ENCODE assay signal across 8 cellular contexts in the genomic region with DNA sequence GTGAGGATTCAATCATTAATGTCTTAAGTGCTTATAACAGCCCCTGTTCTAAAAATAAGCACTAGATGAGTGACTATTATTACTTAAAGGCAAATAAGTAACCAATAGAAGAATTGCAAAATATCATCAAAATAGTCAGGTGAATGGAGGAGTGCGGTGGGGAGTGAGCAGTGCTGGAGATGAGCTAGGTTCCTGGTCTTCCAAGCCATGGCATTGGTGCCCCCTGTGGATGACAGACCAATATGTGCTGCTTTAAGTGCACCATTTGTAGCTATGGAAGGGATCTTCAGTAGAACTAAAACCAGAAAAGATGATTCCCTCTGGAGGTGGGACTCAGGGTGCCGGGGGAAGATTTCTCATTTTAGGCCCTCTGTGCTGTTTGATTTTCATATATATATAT. TPM values are rescaled to one million over a fixed set of nuclear protein-coding genes. Genes with fewer than 3 reads are reported as not detected.
DNase-seq lines count a peak whose midpoint lies in the region; ATAC-seq and TF ChIP-seq lines count a peak whose summit lies in the region.

No MANE protein-coding gene starts in this region.

- no peaks in the 10 kb centered on the region for H3K79me2 ChIP-seq in hepatocyte

- H3K27me3 ChIP-seq in hepatocyte: no peaks in the 10 kb centered on the region

- H3K4me1 ChIP-seq in hepatocyte (ENCODE audit: insufficient read depth): peaks cover 2% of the 10 kb centered on the region

- 87% methylated on average over 2 of the region's 2 CpGs for WGBS in hepatocyte (ENCODE audit: low lambda C conversion rate, missing lambda C conversion rate)

- no peaks in the 10 kb centered on the region for H3K9me2 ChIP-seq in hepatocyte (replicated peaks; ENCODE audit: insufficient read depth)

- no peaks in the 10 kb centered on the region for H3K9me3 ChIP-seq in hepatocyte (ENCODE audit: low read depth)

- DNase-seq in AG10803 (ENCODE audit: low read depth) (peak; percentile 61), SW480 (ENCODE audit: low spot score) (peak; percentile 47), hepatocyte (ENCODE audit: low spot score) (no peak), cerebellum (ENCODE audit: low spot score) (no peak), endothelial cell (ENCODE audit: low spot score) (no peak)
- DNase-seq in stimulated activated CD8-positive, alpha-beta memory T cell treated with anti-CD3 and anti-CD28 coated beads, Interleukin-4, amount 100 ng/mL, for 48 hours: no peak

- peaks cover 4% of the 10 kb centered on the region for H3K27me3 Mint-ChIP-seq in endothelial cell (ENCODE audit: unreplicated experiment)

- TF ChIP-seq CTCF in AG10803 (conservative IDR thresholded peaks at IDR 0.05; ENCODE audit: low read length): peak; percentile 58
- peak; percentile 9 for TF ChIP-seq CTCF in hepatocyte (IDR thresholded peaks at IDR 0.05; ENCODE audit: poor library complexity)
- TF ChIP-seq CTCF in endothelial cell (IDR thresholded peaks at IDR 0.05; ENCODE audit: unreplicated experiment): no peak

- H3K4me3 Mint-ChIP-seq in endothelial cell (ENCODE audit: unreplicated experiment): no peak overlapping the region

- peaks cover 8% of the 10 kb centered on the region for H3K4me1 Mint-ChIP-seq in endothelial cell (ENCODE audit: unreplicated experiment)

- no peak overlapping the region for H3K27ac Mint-ChIP-seq in endothelial cell (ENCODE audit: unreplicated experiment)

- H3K4me2 ChIP-seq in hepatocyte: no peak overlapping the region

- H4K20me1 ChIP-seq in hepatocyte (ENCODE audit: insufficient read depth, poor library complexity, severe bottlenecking): no peaks in the 10 kb centered on the region

- H2AFZ ChIP-seq in hepatocyte: no peak overlapping the region

- H3K4me3 ChIP-seq in AG10803 (ENCODE audit: low read length) (no peak overlapping the region), hepatocyte (no peak overlapping the region)

- no peaks in the 10 kb centered on the region for H3K36me3 ChIP-seq in hepatocyte (replicated peaks; ENCODE audit: insufficient read depth, low read depth)

- no peaks in the 10 kb centered on the region for H3K36me3 Mint-ChIP-seq in endothelial cell (ENCODE audit: low read depth, unreplicated experiment)

- ATAC-seq in GM21619 (IDR thresholded peaks at IDR 0.05; ENCODE audit: unreplicated experiment) (peak; percentile 57), HG02884 (IDR thresholded peaks at IDR 0.05; ENCODE audit: unreplicated experiment) (no peak)

- H3K9me3 Mint-ChIP-seq in endothelial cell (ENCODE audit: unreplicated experiment): no peaks in the 10 kb centered on the region

- H3K27ac ChIP-seq in hepatocyte: no peak overlapping the region

RNA-seq across cellular contexts. Expression of gene SLC30A1, which starts 46.1 kb away (rescaled TPM):
- total RNA-seq in hepatocyte (84.7 and 87.2 TPM in 2 replicates), cerebellum (18.0 TPM), endothelial cell (ENCODE audit: unreplicated experiment) (7.7 TPM)
- 23.1 and 31.3 TPM in 2 replicates for polyA plus RNA-seq in hepatocyte

RNA-seq across cellular contexts. Expression of gene NEK2, which starts 50.4 kb away (rescaled TPM):
- 7.1 and 10.6 TPM in 2 replicates for total RNA-seq in hepatocyte
- polyA plus RNA-seq in hepatocyte: 4.9 and 5.3 TPM in 2 replicates
- 10.3 TPM for total RNA-seq in cerebellum
- total RNA-seq in endothelial cell (ENCODE audit: unreplicated experiment): 3.9 TPM

Comparison
In these comparisons a context has a peak if more than half of its experiments do, and no peak if none do; other contexts are left out.
1. DNase-seq: peak in AG10803 (single experiment) and SW480 (single experiment); none in hepatocyte (single experiment), cerebellum (single experiment), endothelial cell (single experiment) and stimulated activated CD8-positive, alpha-beta memory T cell treated with anti-CD3 and anti-CD28 coated beads, Interleukin-4, amount 100 ng/mL, for 48 hours (single experiment).